In the genomic region with DNA sequence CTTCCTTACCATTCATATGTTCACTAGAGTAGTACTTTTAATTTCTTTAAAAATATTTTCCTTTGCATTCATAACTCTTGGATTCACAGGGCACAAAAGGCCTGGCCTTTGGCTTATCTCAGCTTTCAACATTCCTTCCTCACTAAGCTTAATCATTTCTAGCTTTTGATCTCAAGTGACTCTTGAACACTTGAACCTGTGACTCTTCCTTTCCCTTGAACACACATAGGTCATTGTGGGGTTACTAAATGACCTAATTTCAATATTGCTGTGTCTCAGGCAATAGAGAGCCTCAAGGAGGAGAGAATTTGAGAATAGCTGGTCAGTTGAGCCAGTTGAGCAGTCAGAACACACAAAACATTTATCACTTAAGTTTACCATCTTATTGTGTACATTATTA, we compare ENCODE assay signal across 26 cellular contexts. TPM values are rescaled to one million over a fixed set of nuclear protein-coding genes. Genes with fewer than 3 reads are reported as not detected.
DNase-seq lines count a peak whose midpoint lies in the region; ATAC-seq and TF ChIP-seq lines count a peak whose summit lies in the region.
"Had no signal": no experiment of that assay in that cellular context is flagged by ENCODE, and none has a peak within 500 bp of the region (broad histone marks: within the 10 kb centered on the region; RNA-seq: fewer than 3 reads in every experiment).

No MANE protein-coding gene starts in this region.

- H3K9me3 ChIP-seq in lung (ENCODE audit: control insufficient read depth in 2 of 2, insufficient read depth in 1 of 2, low read length in 1 of 2) (no peaks in the 10 kb centered on the region), upper lobe of right lung (no peaks in the 10 kb centered on the region), tibial artery (no peaks in the 10 kb centered on the region)
- H3K9me3 ChIP-seq: A549, MG63, Peyer's patch, SJCRH30 had no signal

- no peaks in the 10 kb centered on the region for H3K27me3 Mint-ChIP-seq in chondrocyte (ENCODE audit: low read depth)
- H3K27me3 Mint-ChIP-seq in stimulated activated naive CD8-positive, alpha-beta T cell treated with anti-CD3 and anti-CD28 coated beads, Interleukin-15, amount 100 ng/mL, for 72 hours, result no peaks in the 10 kb centered on the region
- H3K27me3 Mint-ChIP-seq: CD4-positive, alpha-beta memory T cell had no signal

- H3K36me3 ChIP-seq in lung (ENCODE audit: control insufficient read depth in 2 of 2, insufficient read depth in 2 of 2, low read length in 2 of 2) (no peaks in the 10 kb centered on the region), upper lobe of right lung (no peaks in the 10 kb centered on the region), tibial artery (no peaks in the 10 kb centered on the region)
- H3K36me3 ChIP-seq: MG63, Peyer's patch, SJCRH30 had no signal

- ATAC-seq in lung (ENCODE audit: insufficient read depth, low FRiP score) (peak; percentile 82), upper lobe of right lung (peak; percentile 90)
- ATAC-seq in stimulated activated naive CD8-positive, alpha-beta T cell treated with anti-CD3 and anti-CD28 coated beads, Interleukin-15, amount 100 ng/mL, for 72 hours, result no peak
- ATAC-seq: A549, GM12878, GM23338 had no signal

- peaks cover 35% of the 10 kb centered on the region for H3K36me3 Mint-ChIP-seq in chondrocyte (ENCODE audit: low read depth)
- H3K36me3 Mint-ChIP-seq: CD4-positive, alpha-beta memory T cell had no signal

- H3K27ac ChIP-seq in lung (ENCODE audit: low read depth in 1 of 2, low read length in 1 of 2) (no peak overlapping the region), upper lobe of right lung (no peak overlapping the region), tibial artery (no peak overlapping the region)
- H3K27ac ChIP-seq: A549, Peyer's patch, SJCRH30 had no signal

- H3K27me3 ChIP-seq in lung (ENCODE audit: control insufficient read depth, insufficient read depth), result no peaks in the 10 kb centered on the region
- H3K27me3 ChIP-seq in upper lobe of right lung, result no peaks in the 10 kb centered on the region
- H3K27me3 ChIP-seq in tibial artery, result no peaks in the 10 kb centered on the region
- H3K27me3 ChIP-seq: MG63, Peyer's patch had no signal

- H3K4me3 ChIP-seq in lung (no peak overlapping the region), upper lobe of right lung (no peak overlapping the region), tibial artery (no peak overlapping the region)
- H3K4me3 ChIP-seq: A549, GM12878, GM23338, MG63, Peyer's patch, SJCRH30 had no signal

- TF ChIP-seq CTCF in chondrocyte (IDR thresholded peaks at IDR 0.05) (no peak), lung (IDR thresholded peaks at IDR 0.05; ENCODE audit: control extremely low read depth, extremely low read depth) (no peak), upper lobe of right lung (IDR thresholded peaks at IDR 0.05) (no peak), tibial artery (IDR thresholded peaks at IDR 0.05) (no peak)

- peaks cover 14% of the 10 kb centered on the region for H3K9me3 Mint-ChIP-seq in chondrocyte (ENCODE audit: low read depth)
- no peaks in the 10 kb centered on the region for H3K9me3 Mint-ChIP-seq in stimulated activated naive CD8-positive, alpha-beta T cell treated with anti-CD3 and anti-CD28 coated beads, Interleukin-15, amount 100 ng/mL, for 72 hours
- H3K9me3 Mint-ChIP-seq: GM23338, H9 had no signal

- no peak overlapping the region for H3K4me3 Mint-ChIP-seq in chondrocyte (ENCODE audit: unreplicated experiment)
- H3K4me3 Mint-ChIP-seq in stimulated activated naive CD8-positive, alpha-beta T cell treated with anti-CD3 and anti-CD28 coated beads, Interleukin-15, amount 100 ng/mL, for 72 hours, result no peak overlapping the region
- H3K4me3 Mint-ChIP-seq: CD4-positive, alpha-beta memory T cell; GM23338; H9 had no signal

- peaks cover 54% of the 10 kb centered on the region for H3K4me1 Mint-ChIP-seq in chondrocyte (ENCODE audit: low read depth)
- H3K4me1 Mint-ChIP-seq in stimulated activated naive CD8-positive, alpha-beta T cell treated with anti-CD3 and anti-CD28 coated beads, Interleukin-15, amount 100 ng/mL, for 72 hours, result no peaks in the 10 kb centered on the region
- H3K4me1 Mint-ChIP-seq: CD4-positive, alpha-beta memory T cell; GM23338; H9 had no signal

- no peaks in the 10 kb centered on the region for H3K4me1 ChIP-seq in lung (ENCODE audit: control insufficient read depth in 2 of 2, insufficient read depth in 2 of 2, low read length in 2 of 2)
- no peaks in the 10 kb centered on the region for H3K4me1 ChIP-seq in upper lobe of right lung
- H3K4me1 ChIP-seq in tibial artery, result no peaks in the 10 kb centered on the region
- H3K4me1 ChIP-seq: A549, Peyer's patch, SJCRH30 had no signal

- peak; percentile 87 for DNase-seq in DMS53 treated with DMSO at 0.1 percent for 48 hours (lab: John Stamatoyannopoulos, UW; ENCODE audit: unreplicated experiment)
- DNase-seq in chondrocyte (ENCODE audit: low spot score), result no peak
- DNase-seq in lung (ENCODE audit: low spot score), result no peak
- DNase-seq in upper lobe of right lung, result no peak
- no peak for DNase-seq in stimulated activated naive CD8-positive, alpha-beta T cell treated with anti-CD3 and anti-CD28 coated beads, Interleukin-15, amount 100 ng/mL, for 72 hours
- DNase-seq in tibial artery, result no peak
- DNase-seq in stimulated activated CD4-positive, alpha-beta T cell treated with anti-CD3 and anti-CD28 coated beads, Interleukin-2, amount 100 ng/mL, for 24 hours, result no peak
- DNase-seq: C1 segment of cervical spinal cord; CD4-positive, alpha-beta memory T cell; COR-L47; DMS79; EL; GDM1; H9; KBM-7; MG63; NCI-H1105 treated with DMSO at 0.1 percent for 48 hours; NCI-H2029; NCI-H2227 treated with DMSO at 0.1 percent for 48 hours; NCI-H510A; NCI-H69; Peyer's patch; SJCRH30 had no signal

- intact Hi-C loops in upper lobe of right lung (cut with DNase I), result no loop called here
- intact Hi-C loops in tibial artery (cut with DNase I; ENCODE audit: low total_unique reads), result no loop called here

- peak overlapping the region; percentile 14 for H3K27ac Mint-ChIP-seq in chondrocyte (ENCODE audit: unreplicated experiment)
- no peak overlapping the region for H3K27ac Mint-ChIP-seq in stimulated activated naive CD8-positive, alpha-beta T cell treated with anti-CD3 and anti-CD28 coated beads, Interleukin-15, amount 100 ng/mL, for 72 hours
- H3K27ac Mint-ChIP-seq: CD4-positive, alpha-beta memory T cell; GM23338; H9 had no signal

RNA-seq across cellular contexts. Expression of gene COL11A1, which starts 49.9 kb away (rescaled TPM):
- 1,010 to 1,354 TPM (median 1,042 TPM) in 3 replicates for total RNA-seq in chondrocyte
- 1 to 10 TPM in 1 of 2 donors, under 1 TPM in 1; 0.86 to 7.5 TPM for total RNA-seq in lung
- polyA plus RNA-seq in lung, result under 1 TPM; 0.33 to 0.55 TPM
- 1.7 TPM for total RNA-seq in upper lobe of right lung
- total RNA-seq: CD4-positive, alpha-beta memory T cell; GM12878; SJCRH30 had no signal
- polyA plus RNA-seq: CD4-positive, alpha-beta memory T cell had no signal

Comparison
In these comparisons a context has a peak if more than half of its experiments do, and no peak if none do; other contexts are left out.
1. RNA of gene COL11A1, which starts 49.9 kb away (total RNA-seq): 1,010 to 1,354 TPM in chondrocyte; 0.86 to 7.5 TPM in lung and 1.7 TPM in upper lobe of right lung (single experiment); every median in the first group is over 100 times any median in the second.